In the genomic region with DNA sequence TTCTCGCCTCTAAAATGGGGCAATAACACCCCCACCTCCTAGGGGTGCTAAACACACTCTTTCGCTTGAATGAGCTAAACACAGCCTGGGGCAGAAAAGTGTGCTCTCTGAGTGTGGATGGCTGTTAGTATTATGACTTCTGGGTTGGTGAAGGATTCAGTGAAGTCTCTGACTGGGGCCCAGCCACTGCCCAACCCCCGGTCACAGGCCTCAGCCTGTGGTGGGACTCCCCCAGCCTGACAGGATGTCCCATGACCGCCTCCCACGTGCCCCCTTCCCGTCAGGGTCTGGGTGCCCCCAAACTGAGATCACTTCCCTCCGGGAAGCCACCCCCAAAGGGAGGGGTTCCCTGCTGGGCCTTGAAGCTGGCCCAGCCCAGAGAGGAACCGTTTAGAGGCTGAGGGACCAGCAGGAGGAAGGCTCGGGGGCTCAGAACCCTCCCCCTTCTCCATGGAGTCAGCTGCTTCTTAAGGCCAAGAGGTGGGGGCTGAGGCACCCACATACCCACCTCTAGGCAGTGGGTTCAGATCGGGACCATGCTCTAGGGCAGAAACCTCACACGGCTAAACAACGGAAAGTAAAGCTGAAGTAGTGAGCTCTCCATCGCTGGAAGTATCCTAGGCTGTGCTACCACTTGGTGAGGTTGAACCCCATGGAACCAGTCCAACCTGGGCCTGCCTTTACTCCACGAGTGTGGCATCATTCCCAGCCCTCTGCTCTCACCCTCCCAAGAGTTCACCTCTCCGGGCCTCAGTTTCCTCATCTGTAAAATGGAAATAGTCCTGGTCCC, we compare ENCODE assay signal across 10 cellular contexts. TPM values are rescaled to one million over a fixed set of nuclear protein-coding genes. Genes with fewer than 3 reads are reported as not detected.
DNase-seq lines count a peak whose midpoint lies in the region; ATAC-seq and TF ChIP-seq lines count a peak whose summit lies in the region.
"Had no signal": no experiment of that assay in that cellular context is flagged by ENCODE, and none has a peak within 500 bp of the region (broad histone marks: within the 10 kb centered on the region; RNA-seq: fewer than 3 reads in every experiment).

No MANE protein-coding gene starts in this region.

- H3K4me2 ChIP-seq in GM23338: no peak overlapping the region

- no peaks in the 10 kb centered on the region for H3K9me2 ChIP-seq in GM23338 (ENCODE audit: insufficient read depth)

- peaks cover 78% of the 10 kb centered on the region for H3K4me1 Mint-ChIP-seq in stimulated activated naive CD8-positive, alpha-beta T cell treated with anti-CD3 and anti-CD28 coated beads, Interleukin-15, Interleukin-2, amounts not matched to agents 100 ng/mL and 50 ng/mL, for 24 hours (ENCODE audit: low read depth)
- H3K4me1 Mint-ChIP-seq in GM23338 (peaks cover 37% of the 10 kb centered on the region), endodermal cell (peaks cover 4% of the 10 kb centered on the region)

- H3K36me3 Mint-ChIP-seq in stimulated activated naive CD8-positive, alpha-beta T cell treated with anti-CD3 and anti-CD28 coated beads, Interleukin-15, Interleukin-2, amounts not matched to agents 100 ng/mL and 50 ng/mL, for 24 hours (ENCODE audit: low read depth): no peaks in the 10 kb centered on the region
- H3K36me3 Mint-ChIP-seq in GM23338 (ENCODE audit: low read depth) (no peaks in the 10 kb centered on the region), endodermal cell (ENCODE audit: low read depth) (no peaks in the 10 kb centered on the region)

- no peaks in the 10 kb centered on the region for H3F3A ChIP-seq in GM23338 (replicated peaks; ENCODE audit: low read depth)

- no peak overlapping the region for H3K9ac ChIP-seq in endodermal cell (ENCODE audit: extremely low read depth, low read length, poor library complexity, severe bottlenecking)

- H3K27me3 Mint-ChIP-seq in stimulated activated naive CD8-positive, alpha-beta T cell treated with anti-CD3 and anti-CD28 coated beads, Interleukin-15, Interleukin-2, amounts not matched to agents 100 ng/mL and 50 ng/mL, for 24 hours: no peaks in the 10 kb centered on the region
- H3K27me3 Mint-ChIP-seq in GM23338 (ENCODE audit: insufficient read depth, low read depth, poor library complexity) (peaks cover 4% of the 10 kb centered on the region), endodermal cell (ENCODE audit: insufficient read depth) (peaks cover 9% of the 10 kb centered on the region)

- no peaks in the 10 kb centered on the region for H3K36me3 ChIP-seq in body of pancreas (replicated peaks in 1 of 2; ENCODE audit: insufficient read depth in 1 of 2, low read depth in 2 of 2)
- H3K36me3 ChIP-seq in GM23338 (ENCODE audit: insufficient read depth): no peaks in the 10 kb centered on the region
- no peaks in the 10 kb centered on the region for H3K36me3 ChIP-seq in esophagus squamous epithelium
- H3K36me3 ChIP-seq in endodermal cell (ENCODE audit: control insufficient read depth, insufficient read depth, low read length): no peaks in the 10 kb centered on the region

- intact Hi-C loops in body of pancreas (cut with DNase I) (no loop called here), esophagus squamous epithelium (cut with DNase I) (no loop called here)

- no peak for ATAC-seq in body of pancreas
- no peak for ATAC-seq in GM23338

- no peaks in the 10 kb centered on the region for H3K27me3 ChIP-seq in body of pancreas
- no peaks in the 10 kb centered on the region for H3K27me3 ChIP-seq in GM23338 (ENCODE audit: insufficient read depth)
- peaks cover 0 to 32% (median 0%) of the 10 kb centered on the region in 4 donors for H3K27me3 ChIP-seq in esophagus squamous epithelium
- peaks cover 9% of the 10 kb centered on the region for H3K27me3 ChIP-seq in endodermal cell (ENCODE audit: control insufficient read depth, insufficient read depth, low read length, poor library complexity, severe bottlenecking)

- TF ChIP-seq POLR2A in NB4 (IDR thresholded peaks at IDR 0.05; ENCODE audit: extremely low read depth, insufficient read length) (no peak), body of pancreas (IDR thresholded peaks at IDR 0.05) (no peak), esophagus squamous epithelium (IDR thresholded peaks at IDR 0.05) (no peak)

- no peak overlapping the region for H2AFZ ChIP-seq in GM23338

- H3K4me1 ChIP-seq in body of pancreas (peaks cover 25% of the 10 kb centered on the region), GM23338 (ENCODE audit: insufficient read depth) (peaks cover 8% of the 10 kb centered on the region; the same call in 1 of the 2 replicates), esophagus squamous epithelium (peaks cover 0 to 16% (median 0%) of the 10 kb centered on the region in 3 donors), endodermal cell (ENCODE audit: control insufficient read depth, insufficient read depth, low read length) (no peaks in the 10 kb centered on the region)

- peak overlapping the region; percentile 62 for H3K4me3 Mint-ChIP-seq in stimulated activated naive CD8-positive, alpha-beta T cell treated with anti-CD3 and anti-CD28 coated beads, Interleukin-15, Interleukin-2, amounts not matched to agents 100 ng/mL and 50 ng/mL, for 24 hours
- no peak overlapping the region for H3K4me3 Mint-ChIP-seq in GM23338
- no peak overlapping the region for H3K4me3 Mint-ChIP-seq in endodermal cell

- TF ChIP-seq CTCF in NB4 (IDR thresholded peaks at IDR 0.05; ENCODE audit: low read depth, low read length) (no peak), body of pancreas (IDR thresholded peaks at IDR 0.05) (no peak), GM23338 (conservative IDR thresholded peaks at IDR 0.05; ENCODE audit: low read depth in 2 of 2) (no peak), esophagus squamous epithelium (IDR thresholded peaks at IDR 0.05) (no peak), endodermal cell (conservative IDR thresholded peaks at IDR 0.05) (no peak)

- H3K27ac ChIP-seq in body of pancreas: peak overlapping the region in 3 of 4 donors; percentile 7 to 84 (median 83)
- no peak overlapping the region for H3K27ac ChIP-seq in GM23338 (ENCODE audit: low read depth)
- peak overlapping the region in 2 of 4 donors; percentile 13 to 52 for H3K27ac ChIP-seq in esophagus squamous epithelium
- no peak overlapping the region for H3K27ac ChIP-seq in endodermal cell (ENCODE audit: low read depth, low read length)

- H3K27ac Mint-ChIP-seq in stimulated activated naive CD8-positive, alpha-beta T cell treated with anti-CD3 and anti-CD28 coated beads, Interleukin-15, Interleukin-2, amounts not matched to agents 100 ng/mL and 50 ng/mL, for 24 hours: peak overlapping the region; percentile 86
- no peak overlapping the region for H3K27ac Mint-ChIP-seq in GM23338
- H3K27ac Mint-ChIP-seq in endodermal cell: no peak overlapping the region

- no peaks in the 10 kb centered on the region for H4K20me1 ChIP-seq in GM23338 (replicated peaks; ENCODE audit: insufficient read depth)

- no peaks in the 10 kb centered on the region for H3K9me3 Mint-ChIP-seq in stimulated activated naive CD8-positive, alpha-beta T cell treated with anti-CD3 and anti-CD28 coated beads, Interleukin-15, Interleukin-2, amounts not matched to agents 100 ng/mL and 50 ng/mL, for 24 hours
- H3K9me3 Mint-ChIP-seq in GM23338 (no peaks in the 10 kb centered on the region), endodermal cell (no peaks in the 10 kb centered on the region)

- H3K9me3 ChIP-seq in body of pancreas (no peaks in the 10 kb centered on the region), esophagus squamous epithelium (no peaks in the 10 kb centered on the region), endodermal cell (ENCODE audit: control insufficient read depth, low read length) (no peaks in the 10 kb centered on the region)

- WGBS in body of pancreas, 2 donors: 71 to 90% methylated on average over 10 to 15 of the region's 15 CpGs
- 61 to 83% methylated on average over 8 of the region's 15 CpGs for WGBS in esophagus squamous epithelium, 2 donors
- 87 to 92% methylated on average over 8 to 15 of the region's 15 CpGs for WGBS in endodermal cell (ENCODE audit: insufficient coverage in 1 of 2, insufficient read length in 1 of 2), 2 experiments

- no peaks in the 10 kb centered on the region for H3K79me2 ChIP-seq in GM23338 (replicated peaks; ENCODE audit: insufficient read depth)

- no peak overlapping the region for H3K4me3 ChIP-seq in NB4 (ENCODE audit: low read depth, low read length)
- no peak overlapping the region for H3K4me3 ChIP-seq in body of pancreas
- H3K4me3 ChIP-seq in GM23338: no peak overlapping the region
- no peak overlapping the region for H3K4me3 ChIP-seq in esophagus squamous epithelium
- no peak overlapping the region for H3K4me3 ChIP-seq in endodermal cell (ENCODE audit: low read length)

- DNase-seq in activated T-cell treated with anti-CD3 and anti-CD28 coated beads for 24 hours (ENCODE audit: low read depth) (peak; percentile 37), activated T-cell treated with anti-CD3 and anti-CD28 coated beads for 4 hours (no peak), NB4 (ENCODE audit: low read depth) (peak; percentile 93), body of pancreas (peak in 1 of 4 donors; percentile 45), GM23338 (ENCODE audit: low spot score) (no peak), esophagus squamous epithelium (lab: John Stamatoyannopoulos, UW) (no peak), endodermal cell (no peak)
- DNase-seq: IMR-90 had no signal

RNA-seq across cellular contexts. Expression of gene DTX1, which starts 13.8 kb away (rescaled TPM):
- total RNA-seq in body of pancreas (10 to 100 TPM; 11.9 to 17.5 TPM), esophagus squamous epithelium (1 to 10 TPM in 3 of 4 donors, under 1 TPM in 1; 0.49 to 4.8 (median 1.8) TPM), endodermal cell (1 to 10 TPM; 3.3 to 4.9 TPM)
- 4.7 and 9.0 TPM in 2 replicates for total RNA-seq in GM23338 (2014; rRNA removed; shearing (Covaris generic))
- 1.6 and 1.8 TPM in 2 replicates for polyA plus RNA-seq in GM23338 (2016; fragmentation: Nextera tagmentation; extraction: Ambion mirVana)
- polyA plus RNA-seq in endodermal cell (2013, experiment 1 of 2): 12.4 TPM
- polyA plus RNA-seq in endodermal cell (2013, experiment 2 of 2): 8.3 TPM
- total RNA-seq: IMR-90 had no signal
- polyA plus RNA-seq: IMR-90, keratinocyte had no signal

Comparison
In these comparisons a context has a peak if more than half of its experiments do, and no peak if none do; other contexts are left out.
1. DNase-seq: peak in activated T-cell treated with anti-CD3 and anti-CD28 coated beads for 24 hours (single experiment) and NB4 (single experiment); none in activated T-cell treated with anti-CD3 and anti-CD28 coated beads for 4 hours (single experiment), GM23338 (single experiment), esophagus squamous epithelium (single experiment) and endodermal cell (single experiment).
2. H3K27ac ChIP-seq: peak in body of pancreas (3 of 4); none in GM23338 (single experiment) and endodermal cell (single experiment).